ENCODE assay signal across 1 cellular context in the genomic region with DNA sequence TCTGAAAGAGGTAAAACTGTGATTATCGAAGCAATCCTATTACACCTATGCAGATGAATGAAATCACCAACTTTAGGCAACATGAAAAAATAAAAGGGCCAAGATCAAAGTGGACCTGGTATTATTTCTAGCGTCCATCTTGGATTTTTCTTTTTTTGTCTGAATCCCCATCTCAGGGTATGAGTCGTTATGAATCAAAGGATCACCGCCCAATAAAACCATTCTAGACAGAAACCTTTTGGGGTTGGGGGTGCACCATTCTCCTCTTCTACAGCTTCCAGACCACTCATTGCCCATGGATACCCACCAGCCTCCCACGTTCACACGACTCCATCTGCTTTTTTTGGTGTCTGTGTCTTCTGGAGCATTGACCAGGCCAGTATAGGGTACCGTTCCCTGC.
TF ChIP-seq lines count a peak whose summit lies in the region.

No MANE protein-coding gene starts in this region.

TF ChIP-seq in WTC11, 78 proteins besides CTCF, POLR2A, EP300 and RAD21 (continued from another document):
- TF ChIP-seq, protein P1, sequence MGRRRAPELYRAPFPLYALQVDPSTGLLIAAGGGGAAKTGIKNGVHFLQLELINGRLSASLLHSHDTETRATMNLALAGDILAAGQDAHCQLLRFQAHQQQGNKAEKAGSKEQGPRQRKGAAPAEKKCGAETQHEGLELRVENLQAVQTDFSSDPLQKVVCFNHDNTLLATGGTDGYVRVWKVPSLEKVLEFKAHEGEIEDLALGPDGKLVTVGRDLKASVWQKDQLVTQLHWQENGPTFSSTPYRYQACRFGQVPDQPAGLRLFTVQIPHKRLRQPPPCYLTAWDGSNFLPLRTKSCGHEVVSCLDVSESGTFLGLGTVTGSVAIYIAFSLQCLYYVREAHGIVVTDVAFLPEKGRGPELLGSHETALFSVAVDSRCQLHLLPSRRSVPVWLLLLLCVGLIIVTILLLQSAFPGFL (CRISPR knock-in tag; IDR thresholded peaks at IDR 0.05; ENCODE audit: borderline replicate concordance): no peak
- TF ChIP-seq, protein P2, sequence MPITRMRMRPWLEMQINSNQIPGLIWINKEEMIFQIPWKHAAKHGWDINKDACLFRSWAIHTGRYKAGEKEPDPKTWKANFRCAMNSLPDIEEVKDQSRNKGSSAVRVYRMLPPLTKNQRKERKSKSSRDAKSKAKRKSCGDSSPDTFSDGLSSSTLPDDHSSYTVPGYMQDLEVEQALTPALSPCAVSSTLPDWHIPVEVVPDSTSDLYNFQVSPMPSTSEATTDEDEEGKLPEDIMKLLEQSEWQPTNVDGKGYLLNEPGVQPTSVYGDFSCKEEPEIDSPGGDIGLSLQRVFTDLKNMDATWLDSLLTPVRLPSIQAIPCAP (CRISPR knock-in tag; IDR thresholded peaks at IDR 0.05): no peak
- TF ChIP-seq, protein P3, sequence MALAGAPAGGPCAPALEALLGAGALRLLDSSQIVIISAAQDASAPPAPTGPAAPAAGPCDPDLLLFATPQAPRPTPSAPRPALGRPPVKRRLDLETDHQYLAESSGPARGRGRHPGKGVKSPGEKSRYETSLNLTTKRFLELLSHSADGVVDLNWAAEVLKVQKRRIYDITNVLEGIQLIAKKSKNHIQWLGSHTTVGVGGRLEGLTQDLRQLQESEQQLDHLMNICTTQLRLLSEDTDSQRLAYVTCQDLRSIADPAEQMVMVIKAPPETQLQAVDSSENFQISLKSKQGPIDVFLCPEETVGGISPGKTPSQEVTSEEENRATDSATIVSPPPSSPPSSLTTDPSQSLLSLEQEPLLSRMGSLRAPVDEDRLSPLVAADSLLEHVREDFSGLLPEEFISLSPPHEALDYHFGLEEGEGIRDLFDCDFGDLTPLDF (CRISPR knock-in tag; IDR thresholded peaks at IDR 0.05): no peak
- TF ChIP-seq ZNF425 (CRISPR knock-in tag; conservative IDR thresholded peaks at IDR 0.05): no peak
- TF ChIP-seq KAT7 (CRISPR knock-in tag; IDR thresholded peaks at IDR 0.05; ENCODE audit: borderline replicate concordance): no peak
- TF ChIP-seq ZBTB43 (CRISPR knock-in tag; IDR thresholded peaks at IDR 0.05): no peak
- TF ChIP-seq MAX (CRISPR knock-in tag; IDR thresholded peaks at IDR 0.05): no peak
- no peak for TF ChIP-seq FOXK1 (CRISPR knock-in tag; IDR thresholded peaks at IDR 0.05)
- TF ChIP-seq, protein P4, sequence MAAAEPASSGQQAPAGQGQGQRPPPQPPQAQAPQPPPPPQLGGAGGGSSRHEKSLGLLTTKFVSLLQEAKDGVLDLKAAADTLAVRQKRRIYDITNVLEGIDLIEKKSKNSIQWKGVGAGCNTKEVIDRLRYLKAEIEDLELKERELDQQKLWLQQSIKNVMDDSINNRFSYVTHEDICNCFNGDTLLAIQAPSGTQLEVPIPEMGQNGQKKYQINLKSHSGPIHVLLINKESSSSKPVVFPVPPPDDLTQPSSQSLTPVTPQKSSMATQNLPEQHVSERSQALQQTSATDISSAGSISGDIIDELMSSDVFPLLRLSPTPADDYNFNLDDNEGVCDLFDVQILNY (CRISPR knock-in tag; IDR thresholded peaks at IDR 0.05): no peak
